In the genomic region with DNA sequence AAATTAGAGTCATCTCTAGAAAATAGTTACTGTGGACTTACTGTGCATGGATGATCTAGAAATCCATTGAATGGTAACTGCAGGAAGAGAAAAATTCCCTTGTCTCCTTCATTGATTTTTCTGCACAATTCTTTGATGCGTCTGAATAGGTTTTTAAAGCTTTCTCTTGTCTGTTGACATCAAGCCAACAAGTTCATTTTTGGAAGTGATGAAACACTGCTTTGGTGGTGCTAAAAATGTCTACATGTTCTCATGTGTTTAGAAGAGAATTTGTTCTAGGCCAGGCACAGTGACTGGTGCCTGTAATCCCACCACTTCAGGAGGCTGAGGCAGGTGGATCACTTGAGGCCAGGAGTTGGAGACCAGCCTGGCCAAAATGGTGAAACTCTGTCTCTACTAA, we compare ENCODE assay signal across 27 cellular contexts.
"Had no signal": no experiment of that assay in that cellular context is flagged by ENCODE, and none has a peak within 500 bp of the region (broad histone marks: within the 10 kb centered on the region; RNA-seq: fewer than 3 reads in every experiment).

No MANE protein-coding gene starts in this region.

- ATAC-seq: activated T-cell treated with anti-CD3 and anti-CD28 coated beads, Interleukin-2, amount 50 U/mL, for 4 hours; activated T-helper 17 cell treated with anti-CD3 and anti-CD28 coated beads, Interleukin-2, amount 50 U/mL, for 72 hours; effector memory CD8-positive, alpha-beta T cell had no signal

- H3K4me1 Mint-ChIP-seq: activated CD4-positive, alpha-beta memory T cell treated with anti-CD3 and anti-CD28 coated beads, Interleukin-2, amount 10 ng/mL, durations not matched to agents 7 days and 5 days; activated CD4-positive, alpha-beta T cell treated with anti-CD3 and anti-CD28 coated beads, Interleukin-2, amount 10 ng/mL, durations not matched to agents 7 days and 5 days; activated T-helper 17 cell treated with anti-CD3 and anti-CD28 coated beads, Interleukin-2, amount 50 U/mL, for 72 hours had no signal

- H3K4me3 ChIP-seq: esophagus muscularis mucosa had no signal

- DNase-seq: activated CD4-positive, alpha-beta memory T cell treated with anti-CD3 and anti-CD28 coated beads, Interleukin-2, amount 10 ng/mL, durations not matched to agents 7 days and 5 days; activated CD4-positive, alpha-beta T cell treated with anti-CD3 and anti-CD28 coated beads for 4 hours; activated CD4-positive, alpha-beta T cell treated with anti-CD3 and anti-CD28 coated beads, Interleukin-2, amount 10 ng/mL, durations not matched to agents 7 days and 5 days; activated CD4-positive, alpha-beta T cell treated with anti-CD3 and anti-CD28 coated beads, Interleukin-2, amount 50 U/mL, for 4 hours; activated CD4-positive, CD25-positive, alpha-beta regulatory T cell; activated CD4-positive, CD25-positive, alpha-beta regulatory T cell treated with anti-CD3 and anti-CD28 coated beads, Interleukin-2, amount 50 U/mL, for 72 hours; activated effector memory CD4-positive, alpha-beta T cell treated with Interleukin-2 at 50 U/mL for 16 hours; activated gamma-delta T cell treated with Interleukin-2 at 50 U/mL for 16 hours; activated naive CD4-positive, alpha-beta T cell treated with anti-CD3 and anti-CD28 coated beads, Interleukin-2, amount 50 U/mL, for 16 hours; activated naive CD4-positive, alpha-beta T cell treated with Interleukin-2 at 50 U/mL for 16 hours; activated T-cell treated with anti-CD3 and anti-CD28 coated beads, Interleukin-2, amount 50 U/mL, for 4 hours; amniotic stem cell; brain microvascular endothelial cell; caudate nucleus; cortex of kidney; dermis blood vessel endothelial cell; effector CD4-positive, alpha-beta T cell; effector memory CD8-positive, alpha-beta T cell; erythroblast; head of caudate nucleus; T-helper 2 cell had no signal

- H3K36me3 Mint-ChIP-seq: activated naive CD8-positive, alpha-beta T cell had no signal

- H3K4me3 Mint-ChIP-seq: activated CD4-positive, alpha-beta memory T cell treated with anti-CD3 and anti-CD28 coated beads, Interleukin-2, amount 10 ng/mL, durations not matched to agents 7 days and 5 days; activated CD4-positive, alpha-beta T cell treated with anti-CD3 and anti-CD28 coated beads, Interleukin-2, amount 10 ng/mL, durations not matched to agents 7 days and 5 days; activated naive CD8-positive, alpha-beta T cell; activated T-cell treated with anti-CD3 and anti-CD28 coated beads, Interleukin-2, amount 50 U/mL, for 4 hours; activated T-helper 17 cell treated with anti-CD3 and anti-CD28 coated beads, Interleukin-2, amount 50 U/mL, for 72 hours; effector memory CD8-positive, alpha-beta T cell had no signal

- H3K27me3 Mint-ChIP-seq: activated CD4-positive, alpha-beta memory T cell treated with anti-CD3 and anti-CD28 coated beads, Interleukin-2, amount 10 ng/mL, durations not matched to agents 7 days and 5 days; activated CD4-positive, alpha-beta T cell treated with anti-CD3 and anti-CD28 coated beads, Interleukin-2, amount 10 ng/mL, durations not matched to agents 7 days and 5 days; activated naive CD8-positive, alpha-beta T cell; activated T-helper 17 cell treated with anti-CD3 and anti-CD28 coated beads, Interleukin-2, amount 50 U/mL, for 72 hours; effector memory CD8-positive, alpha-beta T cell had no signal

- H3K27me3 ChIP-seq: brain microvascular endothelial cell, esophagus muscularis mucosa had no signal

- FAIRE-seq: astrocyte, colon, frontal cortex had no signal

- H3K36me3 ChIP-seq: brain microvascular endothelial cell, esophagus muscularis mucosa had no signal

- H3K27ac Mint-ChIP-seq: activated CD4-positive, alpha-beta memory T cell treated with anti-CD3 and anti-CD28 coated beads, Interleukin-2, amount 10 ng/mL, durations not matched to agents 7 days and 5 days; activated CD4-positive, alpha-beta T cell treated with anti-CD3 and anti-CD28 coated beads, Interleukin-2, amount 10 ng/mL, durations not matched to agents 7 days and 5 days; activated naive CD8-positive, alpha-beta T cell; activated T-helper 17 cell treated with anti-CD3 and anti-CD28 coated beads, Interleukin-2, amount 50 U/mL, for 72 hours; effector memory CD8-positive, alpha-beta T cell had no signal

- H3K27ac ChIP-seq: brain microvascular endothelial cell, esophagus muscularis mucosa had no signal

- H3K9me3 Mint-ChIP-seq: activated CD4-positive, alpha-beta memory T cell treated with anti-CD3 and anti-CD28 coated beads, Interleukin-2, amount 10 ng/mL, durations not matched to agents 7 days and 5 days; activated CD4-positive, alpha-beta T cell treated with anti-CD3 and anti-CD28 coated beads, Interleukin-2, amount 10 ng/mL, durations not matched to agents 7 days and 5 days; activated T-cell treated with anti-CD3 and anti-CD28 coated beads, Interleukin-2, amount 50 U/mL, for 4 hours; activated T-helper 17 cell treated with anti-CD3 and anti-CD28 coated beads, Interleukin-2, amount 50 U/mL, for 72 hours; effector memory CD8-positive, alpha-beta T cell had no signal

- H3K9me3 ChIP-seq: esophagus muscularis mucosa had no signal
